In the genomic region with DNA sequence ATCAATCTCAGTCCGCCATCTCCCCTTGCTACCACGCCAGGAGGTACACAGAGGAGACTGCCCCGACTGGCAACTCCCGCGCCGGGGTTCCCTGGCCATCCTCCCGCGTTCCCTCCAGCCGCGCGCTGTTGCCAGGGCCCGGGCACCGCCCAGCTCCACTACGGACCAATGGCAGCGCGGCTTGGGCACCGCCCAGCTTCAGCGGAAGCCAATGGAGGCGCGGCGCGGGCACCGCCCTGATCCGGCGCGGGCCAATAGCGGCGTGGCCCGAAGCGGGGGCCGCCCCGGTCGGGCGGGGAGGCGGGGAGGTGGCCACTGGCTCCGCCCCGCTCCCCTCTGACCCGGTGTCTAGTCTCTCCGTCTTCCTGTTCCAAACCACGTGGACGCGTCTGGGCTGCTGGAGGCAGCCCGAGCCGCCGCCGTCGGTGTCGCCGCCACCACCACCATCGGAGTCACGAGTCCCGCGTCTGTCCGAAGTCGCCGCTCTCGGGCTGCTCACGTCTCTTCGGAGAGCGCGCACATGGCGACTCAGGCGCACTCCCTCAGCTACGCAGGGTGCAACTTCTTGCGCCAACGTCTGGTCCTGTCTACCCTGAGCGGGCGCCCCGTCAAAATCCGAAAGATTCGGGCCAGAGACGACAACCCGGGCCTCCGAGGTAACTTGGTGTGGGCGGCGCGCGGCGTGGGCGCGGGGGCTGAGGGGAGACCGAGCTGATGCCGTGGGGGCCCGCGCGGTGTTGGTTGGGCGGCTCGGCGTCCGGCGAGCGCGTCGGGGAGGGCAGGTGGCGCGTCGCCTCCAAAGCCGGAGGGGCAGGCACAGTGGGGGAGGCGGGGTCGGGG, we compare ENCODE assay signal across 1 cellular context.
TF ChIP-seq lines count a peak whose summit lies in the region.

A gene with protein sequence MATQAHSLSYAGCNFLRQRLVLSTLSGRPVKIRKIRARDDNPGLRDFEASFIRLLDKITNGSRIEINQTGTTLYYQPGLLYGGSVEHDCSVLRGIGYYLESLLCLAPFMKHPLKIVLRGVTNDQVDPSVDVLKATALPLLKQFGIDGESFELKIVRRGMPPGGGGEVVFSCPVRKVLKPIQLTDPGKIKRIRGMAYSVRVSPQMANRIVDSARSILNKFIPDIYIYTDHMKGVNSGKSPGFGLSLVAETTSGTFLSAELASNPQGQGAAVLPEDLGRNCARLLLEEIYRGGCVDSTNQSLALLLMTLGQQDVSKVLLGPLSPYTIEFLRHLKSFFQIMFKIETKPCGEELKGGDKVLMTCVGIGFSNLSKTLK (plus strand): TSS at position 373 of the 840 bp plus-strand sequence. CDS start 148 bp downstream, at position 521.

TF ChIP-seq in SK-N-SH treated with all-trans-retinoic acid at 6 μM for 48 hours, 23 proteins besides CTCF, POLR2A, EP300 and RAD21 (continued from another document):
- TF ChIP-seq, protein P1, sequence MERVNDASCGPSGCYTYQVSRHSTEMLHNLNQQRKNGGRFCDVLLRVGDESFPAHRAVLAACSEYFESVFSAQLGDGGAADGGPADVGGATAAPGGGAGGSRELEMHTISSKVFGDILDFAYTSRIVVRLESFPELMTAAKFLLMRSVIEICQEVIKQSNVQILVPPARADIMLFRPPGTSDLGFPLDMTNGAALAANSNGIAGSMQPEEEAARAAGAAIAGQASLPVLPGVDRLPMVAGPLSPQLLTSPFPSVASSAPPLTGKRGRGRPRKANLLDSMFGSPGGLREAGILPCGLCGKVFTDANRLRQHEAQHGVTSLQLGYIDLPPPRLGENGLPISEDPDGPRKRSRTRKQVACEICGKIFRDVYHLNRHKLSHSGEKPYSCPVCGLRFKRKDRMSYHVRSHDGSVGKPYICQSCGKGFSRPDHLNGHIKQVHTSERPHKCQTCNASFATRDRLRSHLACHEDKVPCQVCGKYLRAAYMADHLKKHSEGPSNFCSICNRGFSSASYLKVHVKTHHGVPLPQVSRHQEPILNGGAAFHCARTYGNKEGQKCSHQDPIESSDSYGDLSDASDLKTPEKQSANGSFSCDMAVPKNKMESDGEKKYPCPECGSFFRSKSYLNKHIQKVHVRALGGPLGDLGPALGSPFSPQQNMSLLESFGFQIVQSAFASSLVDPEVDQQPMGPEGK (CRISPR knock-in tag; IDR thresholded peaks at IDR 0.05; ENCODE audit: borderline replicate concordance) = no peak
- TF ChIP-seq ZFP30 (CRISPR knock-in tag; IDR thresholded peaks at IDR 0.05) = no peak
- TF ChIP-seq OSR1 (CRISPR knock-in tag; IDR thresholded peaks at IDR 0.05) = no peak
TF ChIP-seq in SK-N-SH treated with all-trans-retinoic acid at 6 μM for 48 hours: peak in this region for 0.
